10 cellular contexts compared by ENCODE assay signal in genomic region chr2:227477291-227477690, GRCh38.
"Had no signal": no experiment of that assay in that cellular context is flagged by ENCODE, and none has a peak within 500 bp of the region (broad histone marks: within the 10 kb centered on the region; RNA-seq: fewer than 3 reads in every experiment).

No MANE protein-coding gene starts in this region.

- H3K9me3 ChIP-seq: adrenal gland, tibial artery had no signal

- H3K36me3 ChIP-seq: adrenal gland, tibial artery had no signal

- H3K27me3 ChIP-seq: adrenal gland, tibial artery had no signal

- H3K4me3 ChIP-seq: adrenal gland, skin epidermis, tibial artery had no signal

- DNase-seq: activated CD4-positive, alpha-beta memory T cell treated with anti-CD3 and anti-CD28 coated beads for 36 hours; activated naive CD4-positive, alpha-beta T cell treated with Interleukin-2 at 50 U/mL for 16 hours; activated T-cell treated with anti-CD3 and anti-CD28 coated beads, Interleukin-2, amount 50 U/mL, for 48 hours; adrenal gland; endodermal cell; T-helper 9 cell; tibial artery had no signal

- H3K27ac ChIP-seq: adrenal gland, skin epidermis, tibial artery, VCaP had no signal

- FAIRE-seq: islet of Langerhans had no signal
